In genomic region chr6:157768304-157768703, GRCh38 we compare ENCODE assay signal across 11 cellular contexts. TPM values are rescaled to one million over a fixed set of nuclear protein-coding genes. Genes with fewer than 3 reads are reported as not detected.
A peak's percentile ranks its signal among the peaks of the same experiment; 100 is the strongest.
DNase-seq lines count a peak whose midpoint lies in the region; ATAC-seq and TF ChIP-seq lines count a peak whose summit lies in the region.
"Had no signal": no experiment of that assay in that cellular context is flagged by ENCODE, and none has a peak within 500 bp of the region (broad histone marks: within the 10 kb centered on the region; RNA-seq: fewer than 3 reads in every experiment).

No MANE protein-coding gene starts in this region.

- POLR2A ChIA-PET in PC-3 (lab: Charles Lee; ENCODE audit: unreplicated experiment) = no interaction called here

- BruUV-seq in PC-3 (replicated peaks; lab: Mats Ljungman, UMichigan) = no TSS peak

- peak; percentile 19 for ATAC-seq in HG02610 (IDR thresholded peaks at IDR 0.05; ENCODE audit: unreplicated experiment)
- ATAC-seq in aorta (ENCODE audit: low FRiP score) = no peak
- no peak for ATAC-seq in PC-3
- ATAC-seq: pancreas had no signal

- WGBS in aorta, 2 donors = 91% methylated on average over 6 of the region's 6 CpGs

- no peak overlapping the region for H2AFZ ChIP-seq in PC-3 (ENCODE audit: low read length)

- CTCF ChIA-PET in PC-3 (lab: Charles Lee) = no interaction called here

- H3K27ac ChIP-seq in muscle layer of duodenum (ENCODE audit: low read length) = peak overlapping the region; percentile 12
- no peak overlapping the region for H3K27ac ChIP-seq in aorta (ENCODE audit: low read depth in 1 of 2, low read length in 2 of 2)
- H3K27ac ChIP-seq in PC-3 (ENCODE audit: low read length) = no peak overlapping the region

- no peaks in the 10 kb centered on the region for H4K20me1 ChIP-seq in PC-3 (ENCODE audit: low read length)

- no peaks in the 10 kb centered on the region for H3K9me3 ChIP-seq in muscle layer of duodenum (ENCODE audit: control insufficient read depth in 1 of 2, low read length in 2 of 2)
- H3K9me3 ChIP-seq in aorta (ENCODE audit: control insufficient read depth, low read length) = no peaks in the 10 kb centered on the region
- no peaks in the 10 kb centered on the region for H3K9me3 ChIP-seq in PC-3 (ENCODE audit: low read length)
- H3K9me3 ChIP-seq: pancreas had no signal

- TF ChIP-seq CTCF in GM06990 (IDR thresholded peaks at IDR 0.05; ENCODE audit: insufficient read depth, low read length, poor library complexity, severe bottlenecking) (no peak), PC-3 (conservative IDR thresholded peaks at IDR 0.05; ENCODE audit: low read depth, low read length) (no peak)

- DNase-seq in GM06990 (ENCODE audit: extremely low read depth, insufficient read length) (peak; percentile 51), SKM-1 treated with dmso at 0.1 percent for 144 hours (lab: John Stamatoyannopoulos, UW; ENCODE audit: unreplicated experiment) (peak; percentile 84), SK-N-DZ (ENCODE audit: low spot score) (no peak), NCI-H446 (lab: John Stamatoyannopoulos, UW) (no peak), aorta (no peak), PC-3 (no peak)
- DNase-seq: DMS79, NCI-H748 treated with DMSO at 0.1 percent for 48 hours, pancreas had no signal

- peaks cover 6% of the 10 kb centered on the region for H3F3A ChIP-seq in PC-3 (ENCODE audit: low read length, unreplicated experiment)

- H3K4me3 ChIP-seq in GM06990 (replicated peaks; ENCODE audit: low read depth, low read length) (no peak overlapping the region), muscle layer of duodenum (ENCODE audit: low read depth in 1 of 2, low read length in 2 of 2) (no peak overlapping the region), aorta (ENCODE audit: low read length in 2 of 2) (no peak overlapping the region), PC-3 (ENCODE audit: low read length) (no peak overlapping the region)
- H3K4me3 ChIP-seq: pancreas had no signal

- H3K27me3 ChIP-seq in GM06990 (replicated peaks; ENCODE audit: control insufficient read depth, insufficient read depth, low read length) (no peaks in the 10 kb centered on the region), muscle layer of duodenum (ENCODE audit: low read depth, low read length) (peaks cover 8% of the 10 kb centered on the region), aorta (ENCODE audit: control insufficient read depth in 1 of 2, insufficient read depth in 2 of 2, low read length in 1 of 2) (no peaks in the 10 kb centered on the region), PC-3 (ENCODE audit: low read length) (no peaks in the 10 kb centered on the region)
- H3K27me3 ChIP-seq: pancreas had no signal

- H3K4me1 ChIP-seq in muscle layer of duodenum (ENCODE audit: control insufficient read depth in 1 of 2, insufficient read depth in 2 of 2, low read length in 2 of 2) (peaks cover 12 to 17% of the 10 kb centered on the region in 2 donors), aorta (ENCODE audit: control insufficient read depth in 1 of 2, insufficient read depth in 2 of 2, low read length in 2 of 2) (peaks cover 3 to 7% of the 10 kb centered on the region in 2 donors), PC-3 (ENCODE audit: insufficient read depth, low read length) (peaks cover 52% of the 10 kb centered on the region)

- H3K9me2 ChIP-seq in PC-3 (replicated peaks; ENCODE audit: low read length) = no peaks in the 10 kb centered on the region

- intact Hi-C loops in aorta (cut with DNase I) = loop anchor here (10.0 kb wide), 1 partner anchor 296 kb away; no protein-coding TSS in a partner anchor
- intact Hi-C loops in PC-3 (cut with micrococcal nuclease) = loop anchor here (10.0 kb wide), 1 partner anchor 104 kb away; no protein-coding TSS in a partner anchor

- no peak overlapping the region for H3K4me2 ChIP-seq in PC-3 (ENCODE audit: low read length)

- no peaks in the 10 kb centered on the region for H3K79me2 ChIP-seq in PC-3 (ENCODE audit: low read length)

- H3K9ac ChIP-seq in PC-3 (ENCODE audit: low read length) = no peak overlapping the region

- no peaks in the 10 kb centered on the region for H3K36me3 ChIP-seq in GM06990 (ENCODE audit: control insufficient read depth, insufficient read depth, low read length)
- H3K36me3 ChIP-seq in muscle layer of duodenum (ENCODE audit: control insufficient read depth in 1 of 2, insufficient read depth in 2 of 2, low read length in 2 of 2) = no peaks in the 10 kb centered on the region
- H3K36me3 ChIP-seq in aorta (ENCODE audit: control insufficient read depth in 1 of 2, insufficient read depth in 2 of 2, low read length in 1 of 2) = no peaks in the 10 kb centered on the region
- H3K36me3 ChIP-seq in PC-3 (ENCODE audit: low read depth, low read length) = no peaks in the 10 kb centered on the region
- H3K36me3 ChIP-seq: pancreas had no signal

RNA-seq across cellular contexts. Expression of gene SNX9, which starts 54.7 kb away (rescaled TPM):
- 4.7 and 5.3 TPM in 2 replicates for polyA plus RNA-seq in SK-N-DZ (2014; cell fraction: cytosol; rRNA removed)
- polyA plus RNA-seq in SK-N-DZ (2014; cell fraction: nucleus; rRNA removed) = 4.4 and 5.5 TPM in 2 replicates
- total RNA-seq in aorta = 10 to 100 TPM; 81.5 to 95.5 TPM
- polyA plus RNA-seq in aorta = 10 to 100 TPM; 50.6 to 82.7 TPM
- total RNA-seq in PC-3 (2014; rRNA removed) = 18.0 and 21.3 TPM in 2 replicates

Comparison
In these comparisons a context has a peak if more than half of its experiments do, and no peak if none do; other contexts are left out.
1. DNase-seq: peak in GM06990 (single experiment) and SKM-1 treated with dmso at 0.1 percent for 144 hours (single experiment); none in SK-N-DZ (single experiment), NCI-H446 (0 of 2), aorta (0 of 2) and PC-3 (single experiment).